8 cellular contexts compared by ENCODE assay signal in the genomic region with DNA sequence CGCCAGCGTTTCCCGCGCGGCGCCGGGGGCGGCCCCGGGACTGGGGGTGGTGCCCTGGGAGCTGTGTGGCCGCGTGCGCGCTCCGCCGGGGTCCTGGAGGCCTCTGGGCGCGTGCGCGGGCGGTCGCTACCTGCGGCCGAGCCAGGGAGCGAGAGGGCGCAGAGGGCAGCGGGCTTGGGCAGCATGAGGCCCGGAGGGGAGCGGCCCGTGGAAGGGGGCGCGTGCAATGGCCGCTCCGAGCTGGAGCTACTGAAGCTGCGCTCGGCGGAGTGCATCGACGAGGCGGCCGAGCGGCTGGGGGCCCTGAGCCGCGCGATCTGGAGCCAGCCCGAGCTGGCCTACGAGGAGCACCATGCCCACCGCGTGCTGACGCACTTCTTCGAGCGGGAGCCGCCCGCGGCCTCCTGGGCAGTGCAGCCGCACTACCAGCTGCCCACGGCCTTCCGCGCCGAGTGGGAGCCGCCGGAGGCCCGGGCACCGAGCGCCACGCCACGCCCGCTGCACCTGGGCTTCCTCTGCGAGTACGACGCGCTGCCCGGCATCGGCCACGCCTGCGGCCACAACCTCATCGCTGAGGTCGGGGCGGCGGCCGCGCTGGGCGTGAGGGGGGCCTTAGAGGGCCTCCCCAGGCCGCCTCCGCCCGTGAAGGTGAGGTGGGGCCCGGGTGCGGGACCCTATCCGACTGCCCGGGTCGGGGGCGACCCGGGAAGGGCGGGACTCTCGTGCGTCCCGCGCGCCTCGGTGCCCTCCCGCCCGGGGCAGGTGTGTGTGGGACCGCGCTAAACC. TPM values are rescaled to one million over a fixed set of nuclear protein-coding genes. Genes with fewer than 3 reads are reported as not detected.
DNase-seq lines count a peak whose midpoint lies in the region; ATAC-seq and TF ChIP-seq lines count a peak whose summit lies in the region.

PM20D2 (plus strand) TSS at position 94 of the 786 bp plus-strand sequence; CDS start at position 184, 90 bp downstream.

- no peaks in the 10 kb centered on the region for H3K9me3 Mint-ChIP-seq in activated CD8-positive, alpha-beta T cell treated with anti-CD3 and anti-CD28 coated beads, Interleukin-2, amount 10 ng/mL, durations not matched to agents 7 days and 5 days (ENCODE audit: insufficient read depth)
- no peaks in the 10 kb centered on the region for H3K9me3 Mint-ChIP-seq in mesothelial cell of epicardium

- H3K4me1 ChIP-seq in effector memory CD4-positive, alpha-beta T cell (ENCODE audit: control insufficient read depth, insufficient read depth, low read length, poor library complexity, severe bottlenecking), result peaks cover 3% of the 10 kb centered on the region

- no peaks in the 10 kb centered on the region for H3K27me3 ChIP-seq in effector memory CD4-positive, alpha-beta T cell (replicated peaks; ENCODE audit: control insufficient read depth, insufficient read depth, low read length, poor library complexity, severe bottlenecking)

- DNase-seq in AG20443 (ENCODE audit: low spot score), result peak; percentile 81
- peak; percentile 52 for DNase-seq in NCI-H460 (ENCODE audit: extremely low read depth, low read depth)
- DNase-seq in activated CD8-positive, alpha-beta T cell treated with anti-CD3 and anti-CD28 coated beads, Interleukin-2, amount 10 ng/mL, durations not matched to agents 7 days and 5 days, result peak; percentile 78
- peak; percentile 25 to 36 (median 36) for DNase-seq in effector memory CD4-positive, alpha-beta T cell
- DNase-seq in mesothelial cell of epicardium (ENCODE audit: low spot score in 2 of 2, unreplicated experiment in 2 of 2), result peak; percentile 37 to 62
- DNase-seq in stimulated activated CD8-positive, alpha-beta memory T cell treated with anti-CD3 and anti-CD28 coated beads, Interleukin-15, amount 100 ng/mL, for 48 hours (ENCODE audit: low read depth in 2 of 2), result peak; percentile 61 to 73

- ATAC-seq in GM18873 (IDR thresholded peaks at IDR 0.05; ENCODE audit: low FRiP score, unreplicated experiment) (peak; percentile 48), HG03103 (IDR thresholded peaks at IDR 0.05; ENCODE audit: low read depth, unreplicated experiment) (peak; percentile 67)
- ATAC-seq in activated CD8-positive, alpha-beta T cell treated with anti-CD3 and anti-CD28 coated beads, Interleukin-2, amount 10 ng/mL, durations not matched to agents 7 days and 5 days, result peak; percentile 87

- H3K4me3 ChIP-seq in effector memory CD4-positive, alpha-beta T cell (ENCODE audit: insufficient read depth, low read depth, low read length, poor library complexity, severe bottlenecking), result peak within 1 kb of the TSS; percentile 90

- no peaks in the 10 kb centered on the region for H3K27me3 Mint-ChIP-seq in activated CD8-positive, alpha-beta T cell treated with anti-CD3 and anti-CD28 coated beads, Interleukin-2, amount 10 ng/mL, durations not matched to agents 7 days and 5 days (ENCODE audit: low read depth)
- no peaks in the 10 kb centered on the region for H3K27me3 Mint-ChIP-seq in mesothelial cell of epicardium (ENCODE audit: low read depth)

- peaks cover 38% of the 10 kb centered on the region for H3K4me1 Mint-ChIP-seq in activated CD8-positive, alpha-beta T cell treated with anti-CD3 and anti-CD28 coated beads, Interleukin-2, amount 10 ng/mL, durations not matched to agents 7 days and 5 days (ENCODE audit: low read depth)
- peaks cover 32% of the 10 kb centered on the region for H3K4me1 Mint-ChIP-seq in mesothelial cell of epicardium

- CTCF ChIA-PET in activated CD8-positive, alpha-beta T cell treated with anti-CD3 and anti-CD28 coated beads, Interleukin-2, amount 10 ng/mL, durations not matched to agents 7 days and 5 days (lab: Charles Lee), result interaction anchor here (0.9 to 4.3 kb wide), 13 partner anchors 12 to 230 kb away, joined by 3 to 27 read pairs (median 5); no protein-coding TSS in a partner anchor

- H3K36me3 ChIP-seq in effector memory CD4-positive, alpha-beta T cell (ENCODE audit: control insufficient read depth, insufficient read depth, low read length), result no peaks in the 10 kb centered on the region

- POLR2A ChIA-PET in activated CD8-positive, alpha-beta T cell treated with anti-CD3 and anti-CD28 coated beads, Interleukin-2, amount 10 ng/mL, durations not matched to agents 7 days and 5 days (lab: Charles Lee), result interaction anchor here (0.6 to 4.6 kb wide), 12 partner anchors 11 to 683 kb away, joined by 3 to 115 read pairs (median 3); partner anchors contain the start of genes CASP8AP2, PNRC1, RNGTT and SRSF12

- peak within 1 kb of the TSS; percentile 96 for H3K27ac Mint-ChIP-seq in activated CD8-positive, alpha-beta T cell treated with anti-CD3 and anti-CD28 coated beads, Interleukin-2, amount 10 ng/mL, durations not matched to agents 7 days and 5 days
- peak within 1 kb of the TSS; percentile 88 for H3K27ac Mint-ChIP-seq in mesothelial cell of epicardium

- H3K9me3 ChIP-seq in effector memory CD4-positive, alpha-beta T cell (ENCODE audit: control insufficient read depth, low read length), result no peaks in the 10 kb centered on the region

- H3K27ac ChIP-seq in effector memory CD4-positive, alpha-beta T cell (ENCODE audit: insufficient read depth, low read length, poor library complexity, severe bottlenecking), result peak within 1 kb of the TSS; percentile 69

- TF ChIP-seq CTCF in mesothelial cell of epicardium (IDR thresholded peaks at IDR 0.05; ENCODE audit: unreplicated experiment), result no peak

- peak within 1 kb of the TSS; percentile 88 for H3K4me3 Mint-ChIP-seq in activated CD8-positive, alpha-beta T cell treated with anti-CD3 and anti-CD28 coated beads, Interleukin-2, amount 10 ng/mL, durations not matched to agents 7 days and 5 days
- peak within 1 kb of the TSS; percentile 77 for H3K4me3 Mint-ChIP-seq in mesothelial cell of epicardium

- H3K36me3 Mint-ChIP-seq in activated CD8-positive, alpha-beta T cell treated with anti-CD3 and anti-CD28 coated beads, Interleukin-2, amount 10 ng/mL, durations not matched to agents 7 days and 5 days (ENCODE audit: low read depth), result peaks cover 19% of the 10 kb centered on the region
- peaks cover 5% of the 10 kb centered on the region for H3K36me3 Mint-ChIP-seq in mesothelial cell of epicardium

RNA-seq across cellular contexts. Expression of gene PM20D2, which starts in this region (rescaled TPM):
- total RNA-seq in NCI-H460 (2014; rRNA removed; shearing (Covaris generic)), result 31.1 and 32.0 TPM in 2 replicates
- polyA plus RNA-seq in NCI-H460 (2014; cell fraction: nucleus; rRNA removed), result 32.8 and 43.9 TPM in 2 replicates
- 10 to 100 TPM; 22.5 to 24.5 TPM for total RNA-seq in activated CD8-positive, alpha-beta T cell treated with anti-CD3 and anti-CD28 coated beads, Interleukin-2, amount 10 ng/mL, durations not matched to agents 7 days and 5 days
- 13.0 to 13.8 TPM (median 13.7 TPM) in 3 replicates for total RNA-seq in mesothelial cell of epicardium

Comparison
In these comparisons a context has a peak if more than half of its experiments do, and no peak if none do; other contexts are left out.
1. Peak in every context shown above with its lines: DNase-seq, ATAC-seq, H3K4me3 ChIP-seq and H3K27ac ChIP-seq.